In the genomic region with DNA sequence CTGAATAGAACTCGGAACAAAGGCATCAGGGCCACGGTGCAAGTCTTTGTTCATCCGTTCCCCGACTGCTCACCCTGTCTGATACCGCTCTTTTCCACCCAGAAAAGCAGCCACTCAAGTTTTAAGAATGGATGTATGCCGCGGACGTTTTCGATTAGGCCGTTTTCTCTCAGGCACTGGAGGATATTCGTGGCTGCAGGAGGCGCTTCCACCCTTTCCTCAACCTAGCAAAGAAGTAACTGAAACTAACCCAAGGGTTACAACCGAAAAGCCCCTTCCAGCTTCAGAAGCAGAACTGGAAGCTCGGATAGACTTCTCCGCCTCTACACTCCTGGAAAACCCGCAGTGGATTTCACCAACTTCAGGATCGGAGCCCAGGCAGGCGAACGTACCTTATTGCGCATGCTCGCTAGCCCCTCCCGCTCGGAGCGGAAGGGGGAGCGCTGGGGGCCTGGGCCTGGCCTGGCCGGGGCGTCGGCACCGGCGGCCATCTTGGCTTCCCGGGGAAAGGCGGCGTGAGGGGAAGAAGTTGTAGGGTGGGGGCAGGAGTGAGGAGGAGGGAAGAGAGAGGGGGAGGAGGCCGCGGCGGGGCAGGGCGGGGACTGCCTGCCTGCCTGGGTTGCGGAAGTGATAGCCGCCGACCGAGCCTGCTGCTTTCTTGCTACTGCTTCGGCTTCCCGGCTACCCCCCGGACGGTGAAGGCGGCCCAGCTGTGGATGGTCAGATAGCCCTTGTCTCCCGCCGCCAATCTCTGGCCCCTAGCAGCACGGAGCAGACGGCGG, we compare ENCODE assay signal across 8 cellular contexts. TPM values are rescaled to one million over a fixed set of nuclear protein-coding genes. Genes with fewer than 3 reads are reported as not detected.
DNase-seq lines count a peak whose midpoint lies in the region; ATAC-seq and TF ChIP-seq lines count a peak whose summit lies in the region.

A gene (plus strand): TSS at position 619 of the 782 bp plus-strand sequence. CDS start 191 bp downstream, outside the sequence.

- peak within 1 kb of the TSS; percentile 47 for H3K4me3 ChIP-seq in KMS-11 (IDR thresholded peaks at IDR 0.05; ENCODE audit: insufficient read depth, low read depth, low read length)
- H3K4me3 ChIP-seq in Peyer's patch: peak within 1 kb of the TSS; percentile 87 to 99 (median 92)
- peak within 1 kb of the TSS; percentile 90 to 96 for H3K4me3 ChIP-seq in esophagus (ENCODE audit: low read depth in 1 of 2, low read length in 2 of 2)
- peak within 1 kb of the TSS; percentile 92 for H3K4me3 ChIP-seq in mucosa of stomach (ENCODE audit: low read length)

- WGBS in esophagus, 2 donors: 1% methylated on average over 48 to 51 of the region's 51 CpGs

- peaks cover 65% of the 10 kb centered on the region for H3K4me1 ChIP-seq in KMS-11 (ENCODE audit: low read depth, poor library complexity, severe bottlenecking)
- H3K4me1 ChIP-seq in Peyer's patch: peaks cover 0 to 60% (median 16%) of the 10 kb centered on the region in 4 donors
- H3K4me1 ChIP-seq in esophagus (ENCODE audit: control insufficient read depth in 2 of 2, insufficient read depth in 2 of 2, low read length in 1 of 2): peaks cover 0 to 10% of the 10 kb centered on the region in 2 donors
- H3K4me1 ChIP-seq in mucosa of stomach (ENCODE audit: control insufficient read depth, insufficient read depth, low read length): peaks cover 42% of the 10 kb centered on the region

- TF ChIP-seq CTCF in KMS-11 (conservative IDR thresholded peaks at IDR 0.05; ENCODE audit: low read depth, low read length): no peak
- peak in 1 of 6 experiments; percentile 26 for TF ChIP-seq CTCF in Peyer's patch (IDR thresholded peaks at IDR 0.05)

- TF ChIP-seq POLR2A in Peyer's patch (IDR thresholded peaks at IDR 0.05): peak; percentile 67 to 95

- no peaks in the 10 kb centered on the region for H3K36me3 ChIP-seq in KMS-11 (ENCODE audit: insufficient read depth)
- H3K36me3 ChIP-seq in Peyer's patch: no peaks in the 10 kb centered on the region
- no peaks in the 10 kb centered on the region for H3K36me3 ChIP-seq in esophagus (ENCODE audit: control insufficient read depth in 2 of 2, insufficient read depth in 2 of 2, low read length in 1 of 2)
- H3K36me3 ChIP-seq in mucosa of stomach (ENCODE audit: control insufficient read depth, insufficient read depth, low read length): no peaks in the 10 kb centered on the region

- H4K20me1 ChIP-seq in KMS-11 (ENCODE audit: insufficient read depth): no peaks in the 10 kb centered on the region

- H3K9me3 ChIP-seq in Peyer's patch (no peaks in the 10 kb centered on the region), esophagus (ENCODE audit: control insufficient read depth in 2 of 2, insufficient read depth in 1 of 2, low read depth in 1 of 2, low read length in 1 of 2) (no peaks in the 10 kb centered on the region), mucosa of stomach (ENCODE audit: control insufficient read depth, low read length) (no peaks in the 10 kb centered on the region)

- ATAC-seq in GM21737 (IDR thresholded peaks at IDR 0.05; ENCODE audit: unreplicated experiment): peak; percentile 60

- H3K4me2 ChIP-seq in KMS-11: peak within 1 kb of the TSS; percentile 82

- H3K79me2 ChIP-seq in KMS-11 (ENCODE audit: insufficient read depth, low read depth): peaks cover 65% of the 10 kb centered on the region

- peak within 1 kb of the TSS; percentile 87 for H3K27ac ChIP-seq in KMS-11
- peak within 1 kb of the TSS; percentile 97 to 98 (median 97) for H3K27ac ChIP-seq in Peyer's patch
- peak within 1 kb of the TSS; percentile 95 to 99 for H3K27ac ChIP-seq in esophagus (ENCODE audit: low read depth in 2 of 2, low read length in 1 of 2)

- DNase-seq in DMS79 (lab: John Stamatoyannopoulos, UW) (peak; percentile 98), Peyer's patch (peak; percentile 95 to 99 (median 98))
- peak; percentile 100 for DNase-seq in activated T-cell treated with anti-CD3 and anti-CD28 coated beads, Interleukin-2, amount 50 U/mL, for 48 hours
- DNase-seq in stimulated activated CD8-positive, alpha-beta memory T cell treated with anti-CD3 and anti-CD28 coated beads, Interleukin-7, amount 100 ng/mL, for 1 hour (ENCODE audit: low read depth in 2 of 2): peak; percentile 95 to 97

- H3K9ac ChIP-seq in KMS-11 (peak within 1 kb of the TSS; percentile 76), mucosa of stomach (ENCODE audit: low read length) (peak within 1 kb of the TSS; percentile 99)

- H2AFZ ChIP-seq in KMS-11 (ENCODE audit: low read depth): peak within 1 kb of the TSS; percentile 6; the same call in 1 of the 2 replicates

- H3K27me3 ChIP-seq in KMS-11 (ENCODE audit: insufficient read depth, low read depth) (no peaks in the 10 kb centered on the region), Peyer's patch (no peaks in the 10 kb centered on the region), esophagus (ENCODE audit: control insufficient read depth in 1 of 2, insufficient read depth in 2 of 2, low read length in 2 of 2) (no peaks in the 10 kb centered on the region), mucosa of stomach (ENCODE audit: control insufficient read depth, insufficient read depth, low read length) (no peaks in the 10 kb centered on the region)

RNA-seq across cellular contexts. Expression of the gene that starts here (rescaled TPM):
- total RNA-seq in Peyer's patch: 100 to 1,000 TPM in 2 of 4 donors, 10 to 100 TPM in 2; 80.0 to 124 (median 101) TPM
- 100 to 1,000 TPM in 1 of 2 donors, 10 to 100 TPM in 1; 57.2 to 155 TPM for polyA plus RNA-seq in esophagus

Comparison
In these comparisons a context has a peak if more than half of its experiments do, and no peak if none do; other contexts are left out.
1. Peak in every context shown above with its lines: DNase-seq, ATAC-seq, H3K4me3 ChIP-seq and H3K27ac ChIP-seq.